ENCODE assay signal across 19 cellular contexts in the genomic region with DNA sequence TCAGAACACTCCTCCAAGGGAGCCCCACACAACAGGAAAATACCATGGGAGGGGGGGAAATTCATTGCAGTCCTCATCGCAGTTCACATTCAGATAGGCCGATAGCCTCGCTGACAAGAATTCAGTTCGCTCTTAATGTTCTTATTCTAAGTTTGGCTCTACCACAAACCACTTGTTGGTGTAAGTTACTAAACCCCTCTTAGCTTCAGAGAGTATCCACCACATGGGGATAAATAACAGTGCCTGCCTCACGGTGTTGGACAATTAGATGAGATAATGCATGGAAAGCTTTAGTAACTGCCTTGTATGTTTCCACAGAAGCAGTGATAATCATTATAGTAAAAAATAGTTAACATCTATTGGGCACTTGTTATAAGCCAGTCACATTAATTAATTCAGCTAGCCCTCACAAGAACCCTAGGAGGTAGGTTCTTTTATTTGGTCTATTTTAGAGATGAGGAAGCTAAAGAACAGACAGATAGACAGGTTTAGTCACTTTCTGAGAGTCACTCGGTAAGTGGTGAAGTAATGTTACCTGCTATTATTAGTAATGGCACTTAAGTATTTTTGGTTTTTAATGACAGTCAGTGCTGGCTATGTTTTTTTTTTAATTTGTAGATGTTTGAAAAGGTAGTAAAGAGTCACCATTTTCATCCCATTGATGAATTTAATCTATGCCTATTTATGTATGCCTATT. TPM values are rescaled to one million over a fixed set of nuclear protein-coding genes. Genes with fewer than 3 reads are reported as not detected.
"Had no signal": no experiment of that assay in that cellular context is flagged by ENCODE, and none has a peak within 500 bp of the region (broad histone marks: within the 10 kb centered on the region; RNA-seq: fewer than 3 reads in every experiment).

No MANE protein-coding gene starts in this region.

- H3K27ac ChIP-seq: adrenal gland, colonic mucosa, psoas muscle, right lobe of liver, thoracic aorta had no signal

- H3K27me3 ChIP-seq: adrenal gland, colonic mucosa, heart right ventricle, right lobe of liver, spleen, stomach had no signal

- H3K36me3 ChIP-seq: adrenal gland, colonic mucosa, heart right ventricle, right lobe of liver, spleen, stomach, thoracic aorta had no signal

- DNase-seq: activated CD4-positive, alpha-beta memory T cell treated with anti-CD3 and anti-CD28 coated beads for 36 hours; activated CD4-positive, CD25-positive, alpha-beta regulatory T cell treated with anti-CD3 and anti-CD28 coated beads, Interleukin-2, amount 50 U/mL, for 72 hours; activated CD8-positive, alpha-beta memory T cell treated with anti-CD3 and anti-CD28 coated beads, Interleukin-2, amount 50 U/mL, for 4 hours; activated naive CD4-positive, alpha-beta T cell treated with anti-CD3 and anti-CD28 coated beads for 36 hours; adrenal gland; colonic mucosa; effector CD8-positive, alpha-beta T cell; heart right ventricle; islet precursor cell; mammary epithelial cell; psoas muscle; right lobe of liver; spleen; stimulated activated CD4-positive, alpha-beta T cell treated with anti-CD3 and anti-CD28 coated beads, Interleukin-1b, Interleukin-23, amount 100 ng/mL, for 48 hours; stomach had no signal

- H3K4me3 ChIP-seq: adrenal gland, colonic mucosa, heart right ventricle, psoas muscle, right lobe of liver, spleen, stomach, thoracic aorta had no signal

- FAIRE-seq: frontal cortex had no signal

- ATAC-seq: left lobe of liver, psoas muscle, right lobe of liver had no signal

- H3K9me3 ChIP-seq: adrenal gland, colonic mucosa, heart right ventricle, psoas muscle, right lobe of liver, spleen, stomach, thoracic aorta had no signal

- H3K4me1 ChIP-seq: colonic mucosa, right lobe of liver had no signal

RNA-seq across cellular contexts. Expression of a gene that starts 10.1 kb away (rescaled TPM):
- total RNA-seq: fibroblast of lung had no signal
- polyA plus RNA-seq: fibroblast of lung had no signal
